8 cellular contexts compared by ENCODE assay signal in the genomic region with DNA sequence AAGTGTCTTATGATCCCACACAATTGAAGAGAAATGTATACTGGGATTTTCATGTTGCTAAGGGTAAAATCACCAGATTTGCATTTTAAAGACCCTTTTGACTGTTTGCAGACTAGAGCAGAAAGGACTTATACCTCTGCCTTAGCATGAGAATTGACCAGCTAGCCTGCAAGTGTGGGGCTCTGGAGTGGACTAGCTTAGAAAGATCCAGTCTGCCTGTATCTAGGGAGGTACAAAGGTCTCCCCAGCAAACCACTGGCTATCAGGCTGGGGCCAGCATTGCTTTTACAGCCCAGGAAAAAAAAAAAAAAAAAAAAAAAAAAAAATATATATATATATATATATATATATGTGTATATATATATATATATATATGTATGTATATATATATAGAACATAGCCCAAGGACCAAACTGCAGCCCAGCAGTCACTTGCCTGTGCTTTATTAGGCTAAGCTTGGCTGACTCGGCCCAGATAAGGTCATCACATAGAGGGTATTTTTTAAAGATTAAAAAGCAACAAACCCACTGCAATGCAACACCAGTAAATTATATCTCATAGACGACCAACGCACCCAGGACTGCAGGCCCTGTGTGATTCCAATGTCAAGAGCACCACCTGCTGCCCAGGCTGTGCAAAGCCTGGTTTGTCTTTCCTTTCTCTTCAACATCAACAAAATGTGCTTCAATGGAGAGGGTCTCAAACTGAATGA.
DNase-seq lines count a peak whose midpoint lies in the region; ATAC-seq, FAIRE-seq and TF ChIP-seq lines count a peak whose summit lies in the region.

No MANE protein-coding gene starts in this region.

- H3K4me1 ChIP-seq in HepG2 (ENCODE audit: insufficient read depth, low read length), result no peaks in the 10 kb centered on the region

- no peak overlapping the region for H2AFZ ChIP-seq in HepG2 (ENCODE audit: low read length)

- 0% methylated on average over 3 of the region's 3 CpGs for WGBS in HepG2 (ENCODE audit: low lambda C conversion rate)

- peak; percentile 98 for TF ChIP-seq CTCF in chondrocyte (IDR thresholded peaks at IDR 0.05)
- TF ChIP-seq CTCF in HepG2 (CRISPR knock-in tag; IDR thresholded peaks at IDR 0.05), result peak; percentile 84

- peak; percentile 77 for FAIRE-seq in HepG2 (lab: Jason Lieb, UNC)

- intact Hi-C loops in HepG2 (cut with micrococcal nuclease; ENCODE audit: unreplicated experiment), result loop anchor here (1.0 kb wide), 1 partner anchor 576 kb away; no protein-coding TSS in a partner anchor

- peak; percentile 72 for TF ChIP-seq RAD21 in HepG2 (CRISPR knock-in tag; IDR thresholded peaks at IDR 0.05)

- POLR2A ChIA-PET in HepG2 (lab: Yijun Ruan, JAX), result no interaction called here

- H3K9me3 Mint-ChIP-seq in chondrocyte (ENCODE audit: low read depth), result no peaks in the 10 kb centered on the region

- H3K36me3 ChIP-seq in HepG2 (replicated peaks in 1 of 2; ENCODE audit: control insufficient read depth in 1 of 2, insufficient read depth in 2 of 2, low read length in 2 of 2), result no peaks in the 10 kb centered on the region

- CTCF ChIA-PET in HepG2 (lab: Yijun Ruan, JAX; ENCODE audit: low intra/inter-chr PET ratio, low total read pairs), result interaction anchor here (1.1 to 3.2 kb wide), 4 partner anchors 292 to 735 kb away, joined by 4 to 12 read pairs (median 4); no protein-coding TSS in a partner anchor

- BruUV-seq in HepG2 (replicated peaks; lab: Mats Ljungman, UMichigan), result no TSS peak

- no peaks in the 10 kb centered on the region for H3K27me3 ChIP-seq in HepG2 (ENCODE audit: control insufficient read depth in 1 of 2, insufficient read depth in 2 of 2, low read length in 2 of 2)

- no peak overlapping the region for H3K4me3 ChIP-seq in HepG2 (replicated peaks in 1 of 3; ENCODE audit: insufficient read depth in 1 of 3, low read depth in 2 of 3, low read length in 3 of 3)

- ATAC-seq in GM18508 (IDR thresholded peaks at IDR 0.05; ENCODE audit: insufficient read depth, unreplicated experiment) (peak; percentile 75), HG02852 (IDR thresholded peaks at IDR 0.05; ENCODE audit: unreplicated experiment) (peak; percentile 73), SK-N-SH treated with all-trans-retinoic acid at 6 μM for 48 hours (peak; percentile 97), HepG2 (peak; percentile 97)
- ATAC-seq in stimulated activated naive CD8-positive, alpha-beta T cell treated with anti-CD3 and anti-CD28 coated beads, Interleukin-15, Interleukin-2, amounts not matched to agents 100 U/mL and 50 U/mL, for 24 hours, result peak; percentile 64

- H3K4me2 ChIP-seq in HepG2 (ENCODE audit: low read depth, low read length), result no peak overlapping the region

- no peaks in the 10 kb centered on the region for H3K27me3 Mint-ChIP-seq in chondrocyte (ENCODE audit: low read depth)

- no peak overlapping the region for H3K27ac Mint-ChIP-seq in chondrocyte (ENCODE audit: unreplicated experiment)

- no peaks in the 10 kb centered on the region for H3K36me3 Mint-ChIP-seq in chondrocyte (ENCODE audit: low read depth)

- no peaks in the 10 kb centered on the region for H3K9me3 ChIP-seq in HepG2 (ENCODE audit: low read length)

- TF ChIP-seq POLR2A in HepG2 (IDR thresholded peaks at IDR 0.05; ENCODE audit: insufficient read depth in 1 of 2, low read depth in 2 of 2, low read length in 2 of 2), result no peak

- H3K4me1 Mint-ChIP-seq in chondrocyte (ENCODE audit: low read depth), result no peaks in the 10 kb centered on the region

- TF ChIP-seq EP300 in HepG2 (IDR thresholded peaks at IDR 0.05; ENCODE audit: low read depth in 2 of 2, low read length in 2 of 2) (no peak), HepG2 (CRISPR knock-in tag; IDR thresholded peaks at IDR 0.05; ENCODE audit: borderline replicate concordance) (no peak)

- no peaks in the 10 kb centered on the region for H4K20me1 ChIP-seq in HepG2 (ENCODE audit: insufficient read depth, low read length)

- H3K4me3 Mint-ChIP-seq in chondrocyte (ENCODE audit: unreplicated experiment), result no peak overlapping the region

- H3K27ac ChIP-seq in HepG2 (ENCODE audit: extremely low read length, insufficient read depth, low read length), result no peak overlapping the region

- in situ Hi-C loops in HepG2 (cut with HindIII; ENCODE audit: extremely low pct_ligation_motif_present, low pct_unique_long_range_greater_than_20kb), result no loop called here

- DNase-seq in AG20443 (ENCODE audit: low spot score) (peak; percentile 79), NCI-H1105 treated with DMSO at 0.1 percent for 48 hours (lab: John Stamatoyannopoulos, UW) (peak; percentile 82), chondrocyte (ENCODE audit: low spot score) (no peak), HepG2 (ENCODE audit: low spot score) (peak; percentile 44)
- peak; percentile 56 for DNase-seq in stimulated activated naive CD8-positive, alpha-beta T cell treated with anti-CD3 and anti-CD28 coated beads, Interleukin-15, Interleukin-2, amounts not matched to agents 100 U/mL and 50 U/mL, for 24 hours

- H3K79me2 ChIP-seq in HepG2 (ENCODE audit: insufficient read depth, low read length), result no peaks in the 10 kb centered on the region

- no peak overlapping the region for H3K9ac ChIP-seq in HepG2 (ENCODE audit: insufficient read depth, low read depth, low read length)

TF ChIP-seq in SK-N-SH treated with all-trans-retinoic acid at 6 μM for 48 hours, 23 proteins besides CTCF, POLR2A, EP300 and RAD21 (continues in another document):
- TF ChIP-seq SNAI2 (CRISPR knock-in tag; IDR thresholded peaks at IDR 0.05) (no peak), PPARA (CRISPR knock-in tag; IDR thresholded peaks at IDR 0.05; ENCODE audit: borderline replicate concordance) (no peak), ZNF8 (CRISPR knock-in tag; IDR thresholded peaks at IDR 0.05) (no peak), ISL1 (CRISPR knock-in tag; IDR thresholded peaks at IDR 0.05) (no peak), ZNF565 (CRISPR knock-in tag; conservative IDR thresholded peaks at IDR 0.05; ENCODE audit: low read depth) (no peak), ZNF70 (CRISPR knock-in tag; IDR thresholded peaks at IDR 0.05) (no peak), GLIS3 (CRISPR knock-in tag; IDR thresholded peaks at IDR 0.05) (no peak), BACH2 (CRISPR knock-in tag; IDR thresholded peaks at IDR 0.05; ENCODE audit: borderline replicate concordance) (no peak), ESRRG (CRISPR knock-in tag; IDR thresholded peaks at IDR 0.05) (no peak), RARB (CRISPR knock-in tag; IDR thresholded peaks at IDR 0.05) (no peak)
- TF ChIP-seq, protein P1, sequence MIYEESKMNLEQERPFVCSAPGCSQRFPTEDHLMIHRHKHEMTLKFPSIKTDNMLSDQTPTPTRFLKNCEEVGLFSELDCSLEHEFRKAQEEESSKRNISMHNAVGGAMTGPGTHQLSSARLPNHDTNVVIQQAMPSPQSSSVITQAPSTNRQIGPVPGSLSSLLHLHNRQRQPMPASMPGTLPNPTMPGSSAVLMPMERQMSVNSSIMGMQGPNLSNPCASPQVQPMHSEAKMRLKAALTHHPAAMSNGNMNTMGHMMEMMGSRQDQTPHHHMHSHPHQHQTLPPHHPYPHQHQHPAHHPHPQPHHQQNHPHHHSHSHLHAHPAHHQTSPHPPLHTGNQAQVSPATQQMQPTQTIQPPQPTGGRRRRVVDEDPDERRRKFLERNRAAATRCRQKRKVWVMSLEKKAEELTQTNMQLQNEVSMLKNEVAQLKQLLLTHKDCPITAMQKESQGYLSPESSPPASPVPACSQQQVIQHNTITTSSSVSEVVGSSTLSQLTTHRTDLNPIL (CRISPR knock-in tag; IDR thresholded peaks at IDR 0.05; ENCODE audit: low read depth), result no peak

TF ChIP-seq in HepG2, 621 proteins besides CTCF, POLR2A, EP300 and RAD21:
- TF ChIP-seq KDM2A (CRISPR knock-in tag; IDR thresholded peaks at IDR 0.05; ENCODE audit: borderline replicate concordance, low read depth) (0 out of 2 replicates have a peak, but pooled peaks have one; percentile 39), ZNF30 (CRISPR knock-in tag; IDR thresholded peaks at IDR 0.05) (no peak), KLF15 (CRISPR knock-in tag; IDR thresholded peaks at IDR 0.05; ENCODE audit: borderline replicate concordance) (no peak), TBP (CRISPR knock-in tag; IDR thresholded peaks at IDR 0.05) (no peak), STAG1 (CRISPR knock-in tag; IDR thresholded peaks at IDR 0.05) (peak; percentile 91), KDM5B (CRISPR knock-in tag; IDR thresholded peaks at IDR 0.05; ENCODE audit: borderline replicate concordance) (no peak), GTF2F1 (IDR thresholded peaks at IDR 0.05; ENCODE audit: low read length) (no peak), ZNF362 (CRISPR knock-in tag; IDR thresholded peaks at IDR 0.05; ENCODE audit: borderline replicate concordance) (no peak), SMC3 (IDR thresholded peaks at IDR 0.05; ENCODE audit: low read length) (peak; percentile 87), ZC3H13 (CRISPR knock-in tag; IDR thresholded peaks at IDR 0.05) (no peak)
- TF ChIP-seq, protein P2, sequence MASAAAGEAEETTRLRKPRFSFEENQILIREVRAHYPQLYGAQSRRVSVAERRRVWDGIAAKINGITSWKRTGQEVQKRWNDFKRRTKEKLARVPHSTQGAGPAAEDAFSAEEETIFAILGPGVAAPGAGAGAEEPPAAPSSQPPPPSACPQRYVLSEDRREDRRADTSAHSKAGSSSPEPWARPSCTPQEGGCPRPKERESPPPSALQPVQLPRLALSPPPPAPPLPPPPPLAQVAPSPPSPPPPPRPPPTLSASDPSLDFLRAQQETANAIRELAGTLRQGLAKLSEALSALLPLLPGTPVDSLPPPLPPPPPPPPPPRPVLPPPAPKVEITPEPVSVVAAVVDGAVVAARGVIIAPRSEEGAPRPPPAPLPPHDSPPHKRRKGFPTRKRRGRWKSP (CRISPR knock-in tag; IDR thresholded peaks at IDR 0.05), result no peak
